ENCODE assay signal across 27 cellular contexts in genomic region chr4:131339137-131339536, GRCh38.
"Had no signal": no experiment of that assay in that cellular context is flagged by ENCODE, and none has a peak within 500 bp of the region (broad histone marks: within the 10 kb centered on the region; RNA-seq: fewer than 3 reads in every experiment).

No MANE protein-coding gene starts in this region.

- H3K27ac ChIP-seq: dorsolateral prefrontal cortex, lower lobe of right lung, prostate gland, right atrium auricular region, testis, tibial nerve, upper lobe of left lung had no signal

- H3K4me3 ChIP-seq: dorsolateral prefrontal cortex, lower lobe of right lung, prostate gland, right atrium auricular region, smooth muscle cell, testis, tibial nerve, upper lobe of left lung had no signal

- H3K4me2 ChIP-seq: smooth muscle cell had no signal

- ATAC-seq: left colon; left ventricle myocardium superior; lower lobe of right lung; naive thymus-derived CD8-positive, alpha-beta T cell; sciatic nerve had no signal

- H3K9me3 ChIP-seq: lower lobe of right lung, prostate gland, right atrium auricular region, testis, tibial nerve, upper lobe of left lung had no signal

- DNase-seq: dorsolateral prefrontal cortex; effector CD4-positive, alpha-beta T cell; hypothalamus; immature natural killer cell; islet precursor cell; kidney glomerular epithelial cell; left colon; left ventricle myocardium superior; lower lobe of right lung; naive thymus-derived CD8-positive, alpha-beta T cell; nephron progenitor cell; nucleus accumbens; stimulated activated CD4-positive, alpha-beta T cell treated with anti-CD3 and anti-CD28 coated beads, Interleukin-12 subunit alpha, Interleukin-12 subunit beta, amount 100 ng/mL, for 4 hours; stimulated activated CD4-positive, alpha-beta T cell treated with anti-CD3 and anti-CD28 coated beads, Interleukin-1b, Interleukin-23, amount 100 ng/mL, for 48 hours; stimulated activated CD4-positive, alpha-beta T cell treated with anti-CD3 and anti-CD28 coated beads, Interleukin-4, amount 100 ng/mL, for 1 hour; stimulated activated CD8-positive, alpha-beta memory T cell treated with anti-CD3 and anti-CD28 coated beads, Interleukin-4, amount 100 ng/mL, for 48 hours; stimulated activated naive CD4-positive, alpha-beta T cell treated with Interleukin-2 at 50 U/mL for 16 hours; substantia nigra; testis; upper lobe of left lung had no signal

- H3K27me3 ChIP-seq: right atrium auricular region, testis, tibial nerve, upper lobe of left lung had no signal

- H3K36me3 ChIP-seq: lower lobe of right lung, prostate gland, right atrium auricular region, tibial nerve, upper lobe of left lung had no signal

- H3K4me1 ChIP-seq: lower lobe of right lung, prostate gland, right atrium auricular region, testis, tibial nerve, upper lobe of left lung had no signal

- FAIRE-seq: frontal cortex, urothelium cell line had no signal
